In the genomic region with DNA sequence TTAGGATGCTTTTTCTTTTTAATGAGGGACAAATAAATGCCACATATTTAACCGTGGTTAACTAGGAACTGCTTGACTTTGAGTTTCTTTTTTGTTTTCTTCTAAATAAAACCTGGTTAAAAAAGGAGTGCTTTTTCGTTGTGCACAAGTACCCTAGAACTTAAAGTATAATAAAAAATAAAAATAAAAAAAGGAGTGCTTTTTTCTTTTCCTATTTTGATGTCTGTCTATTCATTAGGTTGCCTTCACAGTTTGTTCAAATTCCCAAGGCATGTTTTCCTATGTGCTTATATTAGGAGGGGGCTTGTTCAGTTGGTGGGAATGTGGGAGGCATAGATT, we compare ENCODE assay signal across 8 cellular contexts. TPM values are rescaled to one million over a fixed set of nuclear protein-coding genes. Genes with fewer than 3 reads are reported as not detected.
DNase-seq lines count a peak whose midpoint lies in the region; FAIRE-seq and TF ChIP-seq lines count a peak whose summit lies in the region.
"Had no signal": no experiment of that assay in that cellular context is flagged by ENCODE, and none has a peak within 500 bp of the region (broad histone marks: within the 10 kb centered on the region; RNA-seq: fewer than 3 reads in every experiment).

No MANE protein-coding gene starts in this region.

- no peak for FAIRE-seq in kidney (lab: Jason Lieb, UNC)

- TF ChIP-seq CTCF in KMS-11 (conservative IDR thresholded peaks at IDR 0.05; ENCODE audit: low read depth, low read length) (peak; percentile 13; the same call in 1 of the 2 replicates), ascending aorta (IDR thresholded peaks at IDR 0.05) (no peak), kidney (IDR thresholded peaks at IDR 0.05; ENCODE audit: borderline replicate concordance, extremely low read depth, insufficient read depth) (no peak), stomach (IDR thresholded peaks at IDR 0.05) (no peak)

- no peak overlapping the region for H2AFZ ChIP-seq in KMS-11 (ENCODE audit: low read depth)

- TF ChIP-seq POLR2A in stomach (IDR thresholded peaks at IDR 0.05) = no peak

- H3K9ac ChIP-seq in KMS-11 (no peak overlapping the region), kidney (ENCODE audit: low read length in 2 of 2) (peak overlapping the region; percentile 67 to 80)

- H3K27ac ChIP-seq in KMS-11 = no peak overlapping the region
- H3K27ac ChIP-seq in ascending aorta = peak overlapping the region; percentile 99 to 100
- peak overlapping the region; percentile 98 to 99 for H3K27ac ChIP-seq in kidney (ENCODE audit: low read depth in 2 of 2, low read length in 2 of 2)
- H3K27ac ChIP-seq in stomach = peak overlapping the region in 4 of 5 donors; percentile 98 to 100 (median 98)

- H3K79me2 ChIP-seq in KMS-11 (ENCODE audit: insufficient read depth, low read depth) = no peaks in the 10 kb centered on the region

- H3K4me3 ChIP-seq in KMS-11 (IDR thresholded peaks at IDR 0.05; ENCODE audit: insufficient read depth, low read depth, low read length) = no peak overlapping the region
- peak overlapping the region; percentile 81 to 96 for H3K4me3 ChIP-seq in ascending aorta
- peak overlapping the region; percentile 80 to 98 for H3K4me3 ChIP-seq in kidney (ENCODE audit: low read length in 2 of 2)
- peak overlapping the region; percentile 72 to 97 (median 85) for H3K4me3 ChIP-seq in stomach

- no peak for TF ChIP-seq EP300 in stomach (IDR thresholded peaks at IDR 0.05)

- intact Hi-C loops in ascending aorta (cut with DNase I) = loop anchor here (5.0 to 10.0 kb wide), 4 partner anchors 170 to 675 kb away; partner anchors contain the start of gene PPP1CB
- intact Hi-C loops in kidney (cut with DNase I) = no loop called here
- intact Hi-C loops in stomach (cut with DNase I; ENCODE audit: low total_unique reads) = no loop called here
- intact Hi-C loops in posterior vena cava (cut with DNase I) = loop anchor here (5.0 to 10.0 kb wide), 2 partner anchors 502 to 510 kb away; partner anchors contain the start of genes BABAM2 (in 1 of the 2) and RBKS (in 1 of the 2)

- no peaks in the 10 kb centered on the region for H4K20me1 ChIP-seq in KMS-11 (ENCODE audit: insufficient read depth)

- H3K27me3 ChIP-seq in KMS-11 (ENCODE audit: insufficient read depth, low read depth) (no peaks in the 10 kb centered on the region), ascending aorta (no peaks in the 10 kb centered on the region), stomach (no peaks in the 10 kb centered on the region)

- DNase-seq in ascending aorta (ENCODE audit: low spot score in 2 of 2) (no peak), kidney (no peak), stomach (no peak), posterior vena cava (ENCODE audit: low spot score) (no peak), NCI-H1092 (lab: John Stamatoyannopoulos, UW) (no peak), SIG-M5 (lab: John Stamatoyannopoulos, UW) (no peak)
- DNase-seq: activated B cell treated with CpG ODN at 0.5 μM for 24 hours had no signal

- WGBS in stomach, 5 donors = 10 to 23% (median 19%) methylated on average over 2 of the region's 2 CpGs

- H3K36me3 ChIP-seq in KMS-11 (ENCODE audit: insufficient read depth) = no peaks in the 10 kb centered on the region
- peaks cover 15 to 39% of the 10 kb centered on the region in 2 donors for H3K36me3 ChIP-seq in ascending aorta
- H3K36me3 ChIP-seq in kidney (ENCODE audit: control insufficient read depth in 1 of 2, insufficient read depth in 2 of 2, low read length in 2 of 2) = peaks cover 0 to 8% of the 10 kb centered on the region in 2 donors
- H3K36me3 ChIP-seq in stomach = peaks cover 3 to 44% (median 23%) of the 10 kb centered on the region in 4 donors

- no peaks in the 10 kb centered on the region for H3K9me3 ChIP-seq in ascending aorta
- no peaks in the 10 kb centered on the region for H3K9me3 ChIP-seq in kidney (ENCODE audit: control insufficient read depth in 1 of 2, low read length in 2 of 2)
- no peaks in the 10 kb centered on the region for H3K9me3 ChIP-seq in stomach

- H3K4me1 ChIP-seq in KMS-11 (ENCODE audit: low read depth, poor library complexity, severe bottlenecking) = peaks cover 13% of the 10 kb centered on the region
- H3K4me1 ChIP-seq in ascending aorta = peaks cover 9 to 44% of the 10 kb centered on the region in 2 donors
- peaks cover 4 to 28% of the 10 kb centered on the region in 2 donors for H3K4me1 ChIP-seq in kidney (ENCODE audit: control insufficient read depth in 1 of 2, insufficient read depth in 1 of 2, low read depth in 1 of 2, low read length in 2 of 2)
- H3K4me1 ChIP-seq in stomach = peaks cover 48 to 55% (median 51%) of the 10 kb centered on the region in 4 donors

- H3K4me2 ChIP-seq in KMS-11 = no peak overlapping the region

RNA-seq across cellular contexts. Expression of gene FOSL2, which starts 4.4 kb away (rescaled TPM):
- 185 TPM for total RNA-seq in ascending aorta
- total RNA-seq in kidney = 149 TPM
- polyA plus RNA-seq in kidney (ENCODE audit: insufficient read depth, low read depth, low replicate concordance) = 20.6 TPM
- 100 to 1,000 TPM in 3 of 5 donors, 10 to 100 TPM in 2; 50.1 to 227 (median 113) TPM for total RNA-seq in stomach
- polyA plus RNA-seq in stomach = 10 to 100 TPM; 24.4 to 40.8 (median 27.6) TPM
- 100 to 1,000 TPM; 105 to 141 TPM for total RNA-seq in posterior vena cava

Comparison
In these comparisons a context has a peak if more than half of its experiments do, and no peak if none do; other contexts are left out.
1. intact Hi-C loops: an anchor here in ascending aorta (5.0 to 10.0 kb wide) and posterior vena cava (5.0 to 10.0 kb wide); none called in kidney and stomach.